In genomic region chr1:64966158-64966963, GRCh38 we compare ENCODE assay signal across 1 cellular context.
TF ChIP-seq lines count a peak whose summit lies in the region.

Gene JAK1 (minus strand): TSS chr1:64966549. CDS start chr1:64886264, 80,285 bp downstream.

TF ChIP-seq in K562, 482 proteins besides CTCF, POLR2A, EP300 and RAD21 (continued from another document and continues in another):
- TF ChIP-seq ZNF263 (CRISPR knock-in tag; IDR thresholded peaks at IDR 0.05; ENCODE audit: borderline replicate concordance) (peak; percentile 37; the same call in 1 of the 2 replicates), NCOA4 (IDR thresholded peaks at IDR 0.05; ENCODE audit: partially characterized antibody) (no peak), TEAD1 (CRISPR knock-in tag; IDR thresholded peaks at IDR 0.05) (peak in 1 of 2 experiments; percentile 46; a peak in 1 of 4 replicates), NUFIP1 (IDR thresholded peaks at IDR 0.05; ENCODE audit: partially characterized antibody) (no peak), ZNF830 (CRISPR knock-in tag; IDR thresholded peaks at IDR 0.05) (no peak), XRCC3 (IDR thresholded peaks at IDR 0.05) (no peak), FOSL1 (tag; conservative IDR thresholded peaks at IDR 0.05) (0 out of 2 replicates have a peak, but pooled peaks have one; percentile 15), ILF3 (IDR thresholded peaks at IDR 0.05; ENCODE audit: borderline replicate concordance) (no peak), MNT (conservative IDR thresholded peaks at IDR 0.05) (no peak), ZNF175 (CRISPR knock-in tag; IDR thresholded peaks at IDR 0.05; ENCODE audit: low read depth) (no peak), ZNF583 (CRISPR knock-in tag; IDR thresholded peaks at IDR 0.05) (no peak), HDAC1 (IDR thresholded peaks at IDR 0.05) (no peak), DLX4 (CRISPR knock-in tag; IDR thresholded peaks at IDR 0.05) (no peak), NRF1 (conservative IDR thresholded peaks at IDR 0.05 in 1 of 2, IDR thresholded peaks at IDR 0.05 in 1 of 2) (peak in 1 of 2 experiments; percentile 58; a peak in 2 of 4 replicates), THRA (IDR thresholded peaks at IDR 0.05) (no peak), RFX5 (IDR thresholded peaks at IDR 0.05; ENCODE audit: low read depth, low read length) (no peak), POLR2B (IDR thresholded peaks at IDR 0.05; ENCODE audit: low read depth, partially characterized antibody) (no peak), MCM2 (IDR thresholded peaks at IDR 0.05; ENCODE audit: low read depth) (no peak), SUPT5H (IDR thresholded peaks at IDR 0.05) (no peak), NR1H2 (CRISPR knock-in tag; IDR thresholded peaks at IDR 0.05) (no peak), STAT5A (IDR thresholded peaks at IDR 0.05; ENCODE audit: borderline replicate concordance, low read length) (no peak), ZFP91 (CRISPR knock-in tag; IDR thresholded peaks at IDR 0.05) (no peak), ZNF764 (CRISPR knock-in tag; IDR thresholded peaks at IDR 0.05; ENCODE audit: low read depth) (no peak), ARID2 (IDR thresholded peaks at IDR 0.05) (no peak), PURB (CRISPR knock-in tag; IDR thresholded peaks at IDR 0.05; ENCODE audit: low read depth) (no peak), MAZ (CRISPR knock-in tag; conservative IDR thresholded peaks at IDR 0.05 in 1 of 2, IDR thresholded peaks at IDR 0.05 in 1 of 2) (peak; percentile 53 to 88), BDP1 (IDR thresholded peaks at IDR 0.05; ENCODE audit: insufficient read depth, insufficient read length) (no peak), ZNF282 (CRISPR knock-in tag; IDR thresholded peaks at IDR 0.05) (0 out of 2 replicates have a peak, but pooled peaks have one; percentile 29), CEBPB (tag; IDR thresholded peaks at IDR 0.05) (no peak), HDGF (IDR thresholded peaks at IDR 0.05) (no peak)
- TF ChIP-seq, protein P1, sequence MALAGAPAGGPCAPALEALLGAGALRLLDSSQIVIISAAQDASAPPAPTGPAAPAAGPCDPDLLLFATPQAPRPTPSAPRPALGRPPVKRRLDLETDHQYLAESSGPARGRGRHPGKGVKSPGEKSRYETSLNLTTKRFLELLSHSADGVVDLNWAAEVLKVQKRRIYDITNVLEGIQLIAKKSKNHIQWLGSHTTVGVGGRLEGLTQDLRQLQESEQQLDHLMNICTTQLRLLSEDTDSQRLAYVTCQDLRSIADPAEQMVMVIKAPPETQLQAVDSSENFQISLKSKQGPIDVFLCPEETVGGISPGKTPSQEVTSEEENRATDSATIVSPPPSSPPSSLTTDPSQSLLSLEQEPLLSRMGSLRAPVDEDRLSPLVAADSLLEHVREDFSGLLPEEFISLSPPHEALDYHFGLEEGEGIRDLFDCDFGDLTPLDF (CRISPR knock-in tag; IDR thresholded peaks at IDR 0.05), result no peak
- TF ChIP-seq, protein P2, sequence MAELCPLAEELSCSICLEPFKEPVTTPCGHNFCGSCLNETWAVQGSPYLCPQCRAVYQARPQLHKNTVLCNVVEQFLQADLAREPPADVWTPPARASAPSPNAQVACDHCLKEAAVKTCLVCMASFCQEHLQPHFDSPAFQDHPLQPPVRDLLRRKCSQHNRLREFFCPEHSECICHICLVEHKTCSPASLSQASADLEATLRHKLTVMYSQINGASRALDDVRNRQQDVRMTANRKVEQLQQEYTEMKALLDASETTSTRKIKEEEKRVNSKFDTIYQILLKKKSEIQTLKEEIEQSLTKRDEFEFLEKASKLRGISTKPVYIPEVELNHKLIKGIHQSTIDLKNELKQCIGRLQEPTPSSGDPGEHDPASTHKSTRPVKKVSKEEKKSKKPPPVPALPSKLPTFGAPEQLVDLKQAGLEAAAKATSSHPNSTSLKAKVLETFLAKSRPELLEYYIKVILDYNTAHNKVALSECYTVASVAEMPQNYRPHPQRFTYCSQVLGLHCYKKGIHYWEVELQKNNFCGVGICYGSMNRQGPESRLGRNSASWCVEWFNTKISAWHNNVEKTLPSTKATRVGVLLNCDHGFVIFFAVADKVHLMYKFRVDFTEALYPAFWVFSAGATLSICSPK (IDR thresholded peaks at IDR 0.05; ENCODE audit: borderline replicate concordance), result no peak
- TF ChIP-seq, protein P3, sequence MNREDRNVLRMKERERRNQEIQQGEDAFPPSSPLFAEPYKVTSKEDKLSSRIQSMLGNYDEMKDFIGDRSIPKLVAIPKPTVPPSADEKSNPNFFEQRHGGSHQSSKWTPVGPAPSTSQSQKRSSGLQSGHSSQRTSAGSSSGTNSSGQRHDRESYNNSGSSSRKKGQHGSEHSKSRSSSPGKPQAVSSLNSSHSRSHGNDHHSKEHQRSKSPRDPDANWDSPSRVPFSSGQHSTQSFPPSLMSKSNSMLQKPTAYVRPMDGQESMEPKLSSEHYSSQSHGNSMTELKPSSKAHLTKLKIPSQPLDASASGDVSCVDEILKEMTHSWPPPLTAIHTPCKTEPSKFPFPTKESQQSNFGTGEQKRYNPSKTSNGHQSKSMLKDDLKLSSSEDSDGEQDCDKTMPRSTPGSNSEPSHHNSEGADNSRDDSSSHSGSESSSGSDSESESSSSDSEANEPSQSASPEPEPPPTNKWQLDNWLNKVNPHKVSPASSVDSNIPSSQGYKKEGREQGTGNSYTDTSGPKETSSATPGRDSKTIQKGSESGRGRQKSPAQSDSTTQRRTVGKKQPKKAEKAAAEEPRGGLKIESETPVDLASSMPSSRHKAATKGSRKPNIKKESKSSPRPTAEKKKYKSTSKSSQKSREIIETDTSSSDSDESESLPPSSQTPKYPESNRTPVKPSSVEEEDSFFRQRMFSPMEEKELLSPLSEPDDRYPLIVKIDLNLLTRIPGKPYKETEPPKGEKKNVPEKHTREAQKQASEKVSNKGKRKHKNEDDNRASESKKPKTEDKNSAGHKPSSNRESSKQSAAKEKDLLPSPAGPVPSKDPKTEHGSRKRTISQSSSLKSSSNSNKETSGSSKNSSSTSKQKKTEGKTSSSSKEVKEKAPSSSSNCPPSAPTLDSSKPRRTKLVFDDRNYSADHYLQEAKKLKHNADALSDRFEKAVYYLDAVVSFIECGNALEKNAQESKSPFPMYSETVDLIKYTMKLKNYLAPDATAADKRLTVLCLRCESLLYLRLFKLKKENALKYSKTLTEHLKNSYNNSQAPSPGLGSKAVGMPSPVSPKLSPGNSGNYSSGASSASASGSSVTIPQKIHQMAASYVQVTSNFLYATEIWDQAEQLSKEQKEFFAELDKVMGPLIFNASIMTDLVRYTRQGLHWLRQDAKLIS (CRISPR knock-in tag; IDR thresholded peaks at IDR 0.05), result no peak
- TF ChIP-seq, protein P4, sequence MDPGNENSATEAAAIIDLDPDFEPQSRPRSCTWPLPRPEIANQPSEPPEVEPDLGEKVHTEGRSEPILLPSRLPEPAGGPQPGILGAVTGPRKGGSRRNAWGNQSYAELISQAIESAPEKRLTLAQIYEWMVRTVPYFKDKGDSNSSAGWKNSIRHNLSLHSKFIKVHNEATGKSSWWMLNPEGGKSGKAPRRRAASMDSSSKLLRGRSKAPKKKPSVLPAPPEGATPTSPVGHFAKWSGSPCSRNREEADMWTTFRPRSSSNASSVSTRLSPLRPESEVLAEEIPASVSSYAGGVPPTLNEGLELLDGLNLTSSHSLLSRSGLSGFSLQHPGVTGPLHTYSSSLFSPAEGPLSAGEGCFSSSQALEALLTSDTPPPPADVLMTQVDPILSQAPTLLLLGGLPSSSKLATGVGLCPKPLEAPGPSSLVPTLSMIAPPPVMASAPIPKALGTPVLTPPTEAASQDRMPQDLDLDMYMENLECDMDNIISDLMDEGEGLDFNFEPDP (CRISPR knock-in tag; IDR thresholded peaks at IDR 0.05), result no peak
- TF ChIP-seq, protein P5, sequence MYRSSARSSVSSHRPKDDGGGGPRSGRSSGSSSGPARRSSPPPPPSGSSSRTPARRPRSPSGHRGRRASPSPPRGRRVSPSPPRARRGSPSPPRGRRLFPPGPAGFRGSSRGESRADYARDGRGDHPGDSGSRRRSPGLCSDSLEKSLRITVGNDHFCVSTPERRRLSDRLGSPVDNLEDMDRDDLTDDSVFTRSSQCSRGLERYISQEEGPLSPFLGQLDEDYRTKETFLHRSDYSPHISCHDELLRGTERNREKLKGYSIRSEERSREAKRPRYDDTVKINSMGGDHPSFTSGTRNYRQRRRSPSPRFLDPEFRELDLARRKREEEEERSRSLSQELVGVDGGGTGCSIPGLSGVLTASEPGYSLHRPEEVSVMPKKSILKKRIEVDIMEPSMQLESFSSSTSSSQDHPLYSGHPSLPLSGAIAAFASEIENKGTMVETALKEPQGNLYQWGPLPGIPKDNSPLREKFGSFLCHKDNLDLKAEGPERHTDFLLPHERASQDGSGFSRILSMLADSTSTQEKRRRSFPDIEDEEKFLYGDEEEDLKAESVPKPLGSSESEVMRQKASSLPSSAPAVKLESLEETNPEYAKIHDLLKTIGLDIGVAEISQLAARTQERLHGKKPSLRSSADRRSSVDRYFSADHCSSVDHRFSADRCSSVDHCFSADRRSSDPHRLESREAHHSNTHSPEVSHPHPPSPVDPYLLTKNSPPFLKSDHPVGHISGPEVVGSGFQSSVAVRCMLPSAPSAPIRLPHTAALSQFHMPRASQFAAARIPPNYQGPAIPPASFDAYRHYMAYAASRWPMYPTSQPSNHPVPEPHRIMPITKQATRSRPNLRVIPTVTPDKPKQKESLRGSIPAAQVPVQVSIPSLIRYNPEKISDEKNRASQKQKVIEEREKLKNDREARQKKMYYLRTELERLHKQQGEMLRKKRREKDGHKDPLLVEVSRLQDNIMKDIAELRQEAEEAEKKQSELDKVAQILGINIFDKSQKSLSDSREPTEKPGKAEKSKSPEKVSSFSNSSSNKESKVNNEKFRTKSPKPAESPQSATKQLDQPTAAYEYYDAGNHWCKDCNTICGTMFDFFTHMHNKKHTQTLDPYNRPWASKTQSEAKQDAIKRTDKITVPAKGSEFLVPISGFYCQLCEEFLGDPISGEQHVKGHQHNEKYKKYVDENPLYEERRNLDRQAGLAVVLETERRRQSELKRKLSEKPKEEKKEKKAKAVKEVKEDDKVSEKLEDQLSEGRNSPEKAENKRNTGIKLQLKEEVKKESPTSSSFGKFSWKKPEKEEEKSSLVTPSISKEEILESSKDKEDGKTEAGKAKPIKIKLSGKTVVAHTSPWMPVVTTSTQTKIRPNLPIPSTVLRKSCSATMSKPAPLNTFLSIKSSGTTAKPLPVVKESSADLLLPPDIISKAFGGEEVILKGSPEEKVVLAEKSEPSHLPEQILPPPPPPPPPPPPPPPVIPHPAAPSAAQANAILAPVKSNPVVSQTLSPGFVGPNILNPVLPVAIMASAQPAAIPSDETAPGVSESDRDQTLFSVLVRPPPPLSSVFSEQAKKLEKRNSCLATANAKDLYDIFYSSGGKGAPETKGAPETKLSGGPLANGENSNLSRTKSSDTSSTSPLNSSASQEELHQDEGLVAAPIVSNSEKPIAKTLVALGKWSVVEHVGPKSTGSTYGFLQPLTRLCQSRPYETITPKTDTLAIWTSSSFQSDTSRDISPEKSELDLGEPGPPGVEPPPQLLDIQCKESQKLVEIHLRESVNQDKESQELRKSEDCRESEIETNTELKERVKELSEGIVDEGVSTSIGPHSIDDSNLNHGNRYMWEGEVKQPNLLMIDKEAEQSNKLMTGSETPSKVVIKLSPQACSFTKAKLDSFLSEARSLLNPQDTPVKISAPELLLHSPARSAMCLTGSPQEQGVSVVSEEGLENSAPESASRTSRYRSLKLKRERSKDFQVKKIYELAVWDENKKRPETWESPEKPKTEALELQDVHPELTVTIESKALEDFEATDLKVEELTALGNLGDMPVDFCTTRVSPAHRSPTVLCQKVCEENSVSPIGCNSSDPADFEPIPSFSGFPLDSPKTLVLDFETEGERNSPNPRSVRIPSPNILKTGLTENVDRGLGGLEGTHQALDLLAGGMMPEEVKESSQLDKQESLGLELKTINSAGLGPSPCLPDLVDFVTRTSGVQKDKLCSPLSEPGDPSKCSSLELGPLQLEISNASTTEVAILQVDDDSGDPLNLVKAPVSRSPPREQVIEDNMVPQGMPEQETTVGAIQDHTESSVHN (IDR thresholded peaks at IDR 0.05; ENCODE audit: borderline replicate concordance in 1 of 2, low read depth in 1 of 2), result no peak
